In genomic region chr4:86891785-86892638, GRCh38 we compare ENCODE assay signal across 1 cellular context.
TF ChIP-seq lines count a peak whose summit lies in the region.

TSS of gene C4orf36 (minus strand) at chr4:86892422. CDS start at chr4:86891520, 902 bp downstream.

TF ChIP-seq in HEK293, 187 proteins besides CTCF, POLR2A, EP300 and RAD21 (continued from another document and continues in another):
- TF ChIP-seq ZIC2 (tag by site-specific recombination; IDR thresholded peaks at IDR 0.05): peak; percentile 52; the same call in 1 of the 2 replicates
- peak; percentile 80 for TF ChIP-seq ZFHX2 (tag by site-specific recombination; conservative IDR thresholded peaks at IDR 0.05)
- no peak for TF ChIP-seq ZNF391 (tag by site-specific recombination; IDR thresholded peaks at IDR 0.05; ENCODE audit: borderline replicate concordance, low read depth)
- TF ChIP-seq TCF7L2 (IDR thresholded peaks at IDR 0.05; ENCODE audit: borderline replicate concordance, low read depth, low read length): no peak
- no peak for TF ChIP-seq ZNF324 (tag by site-specific recombination; IDR thresholded peaks at IDR 0.05)
- no peak for TF ChIP-seq ZNF211 (tag by site-specific recombination; IDR thresholded peaks at IDR 0.05; ENCODE audit: low read depth)
- TF ChIP-seq ZSCAN23 (tag by site-specific recombination; IDR thresholded peaks at IDR 0.05): no peak
- TF ChIP-seq ZBTB8A (tag by site-specific recombination; IDR thresholded peaks at IDR 0.05): peak; percentile 82
- no peak for TF ChIP-seq OSR2 (tag by site-specific recombination; IDR thresholded peaks at IDR 0.05)
- TF ChIP-seq ELK4 (IDR thresholded peaks at IDR 0.05; ENCODE audit: borderline replicate concordance, low read depth, low read length): no peak
- TF ChIP-seq KLF9 (tag by site-specific recombination; IDR thresholded peaks at IDR 0.05; ENCODE audit: low read depth): no peak; the same call in none of the 2 replicates
- TF ChIP-seq ZNF223 (tag by site-specific recombination; IDR thresholded peaks at IDR 0.05): no peak
- TF ChIP-seq ZNF544 (tag by site-specific recombination; IDR thresholded peaks at IDR 0.05): no peak
- no peak for TF ChIP-seq REPIN1 (tag by site-specific recombination; IDR thresholded peaks at IDR 0.05; ENCODE audit: low read depth)
- TF ChIP-seq SCRT1 (tag by site-specific recombination; IDR thresholded peaks at IDR 0.05; ENCODE audit: borderline replicate concordance): no peak
- TF ChIP-seq ZSCAN30 (tag by site-specific recombination; IDR thresholded peaks at IDR 0.05): 0 out of 2 replicates have a peak, but pooled peaks have one; percentile 44
- TF ChIP-seq ZNF704 (tag by site-specific recombination; IDR thresholded peaks at IDR 0.05): no peak
- TF ChIP-seq ZNF341 (tag by site-specific recombination; IDR thresholded peaks at IDR 0.05; ENCODE audit: low read depth): peak; percentile 83
- no peak for TF ChIP-seq GFI1B (tag by site-specific recombination; IDR thresholded peaks at IDR 0.05)
- peak; percentile 56; the same call in 1 of the 2 replicates for TF ChIP-seq MZF1 (tag by site-specific recombination; IDR thresholded peaks at IDR 0.05; ENCODE audit: borderline replicate concordance)
- TF ChIP-seq ZNF175 (tag by site-specific recombination; IDR thresholded peaks at IDR 0.05): no peak
- TF ChIP-seq ZNF280C (tag by site-specific recombination; IDR thresholded peaks at IDR 0.05): no peak
- TF ChIP-seq HIC1 (tag by site-specific recombination; IDR thresholded peaks at IDR 0.05): no peak
- no peak for TF ChIP-seq PRDM10 (tag by site-specific recombination; IDR thresholded peaks at IDR 0.05)
- no peak for TF ChIP-seq ZNF555 (tag by site-specific recombination; conservative IDR thresholded peaks at IDR 0.05)
- peak; percentile 41; the same call in 1 of the 2 replicates for TF ChIP-seq GLIS1 (tag by site-specific recombination; IDR thresholded peaks at IDR 0.05)
- TF ChIP-seq ZNF76 (tag by site-specific recombination; IDR thresholded peaks at IDR 0.05; ENCODE audit: borderline replicate concordance, low read depth): peak; percentile 74; the same call in 1 of the 2 replicates
- TF ChIP-seq ZNF549 (tag by site-specific recombination; IDR thresholded peaks at IDR 0.05): no peak
- TF ChIP-seq PBX3 (CRISPR knock-in tag; IDR thresholded peaks at IDR 0.05): no peak
- no peak for TF ChIP-seq ZNF174 (tag by site-specific recombination; IDR thresholded peaks at IDR 0.05)
- TF ChIP-seq ZNF121 (tag by site-specific recombination; IDR thresholded peaks at IDR 0.05): no peak
- no peak for TF ChIP-seq ZNF624 (tag by site-specific recombination; IDR thresholded peaks at IDR 0.05)
- TF ChIP-seq ZNF629 (tag by site-specific recombination; IDR thresholded peaks at IDR 0.05): no peak; the same call in 1 of the 2 replicates
- TF ChIP-seq ZBTB7A (tag by site-specific recombination; IDR thresholded peaks at IDR 0.05; ENCODE audit: low read depth): no peak
- TF ChIP-seq TSHZ1 (tag by site-specific recombination; IDR thresholded peaks at IDR 0.05; ENCODE audit: borderline replicate concordance): no peak
- no peak for TF ChIP-seq ZNF248 (tag by site-specific recombination; IDR thresholded peaks at IDR 0.05)
- TF ChIP-seq ZFP41 (tag by site-specific recombination; IDR thresholded peaks at IDR 0.05; ENCODE audit: borderline replicate concordance): no peak
- TF ChIP-seq ZSCAN16 (tag by site-specific recombination; IDR thresholded peaks at IDR 0.05): no peak
- TF ChIP-seq ZNF19 (tag by site-specific recombination; IDR thresholded peaks at IDR 0.05; ENCODE audit: low read depth): no peak
- no peak for TF ChIP-seq ZNF433 (tag by site-specific recombination; IDR thresholded peaks at IDR 0.05; ENCODE audit: low read depth)
- TF ChIP-seq YY2 (tag by site-specific recombination; IDR thresholded peaks at IDR 0.05): no peak
- TF ChIP-seq ZNF518A (tag by site-specific recombination; conservative IDR thresholded peaks at IDR 0.05; ENCODE audit: low read depth): no peak
